Comparison of ENCODE assay signal across 10 cellular contexts in the genomic region with DNA sequence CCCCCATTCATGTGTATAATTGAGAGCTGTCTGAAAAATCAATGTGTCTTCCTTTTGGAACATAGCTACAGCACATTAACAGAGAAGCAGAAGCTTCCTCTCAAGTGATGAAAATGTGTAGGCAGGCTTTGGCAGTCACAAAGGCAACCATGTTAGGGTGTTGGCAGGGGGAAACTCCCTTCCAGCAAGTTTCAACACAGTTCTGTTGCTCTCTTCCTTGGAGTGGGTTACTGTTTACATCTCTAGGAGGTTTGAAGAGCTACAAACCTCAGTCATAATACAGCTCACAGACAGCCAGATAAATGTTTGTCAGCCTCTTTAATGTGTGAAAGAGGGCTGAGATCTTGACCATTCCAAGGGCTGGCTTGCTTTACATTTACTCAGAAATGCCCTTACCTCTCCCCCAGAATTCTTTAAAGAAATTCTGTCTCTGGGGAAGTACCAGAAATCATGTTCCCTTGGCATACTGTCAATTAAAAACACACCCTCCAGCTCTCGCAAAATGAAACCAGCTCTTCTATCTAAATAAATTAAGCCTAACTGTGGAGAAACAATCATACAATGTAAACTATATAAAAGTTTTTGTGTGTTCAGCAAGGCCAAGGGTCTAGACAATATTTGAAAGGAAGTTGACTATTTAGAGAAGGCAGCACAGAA. TPM values are rescaled to one million over a fixed set of nuclear protein-coding genes. Genes with fewer than 3 reads are reported as not detected.
DNase-seq lines count a peak whose midpoint lies in the region; ATAC-seq, FAIRE-seq and TF ChIP-seq lines count a peak whose summit lies in the region.
"Had no signal": no experiment of that assay in that cellular context is flagged by ENCODE, and none has a peak within 500 bp of the region (broad histone marks: within the 10 kb centered on the region; RNA-seq: fewer than 3 reads in every experiment).

No MANE protein-coding gene starts in this region.

- TF ChIP-seq CTCF in pancreas (IDR thresholded peaks at IDR 0.05), result no peak

- intact Hi-C loops in pancreas (cut with DNase I), result no loop called here
- intact Hi-C loops in left colon (cut with DNase I, micrococcal nuclease), result no loop called here

- no peaks in the 10 kb centered on the region for H3K27me3 ChIP-seq in pancreas

- ATAC-seq in HG02759 (IDR thresholded peaks at IDR 0.05; ENCODE audit: unreplicated experiment) (peak; percentile 61), esophagus mucosa (peak; percentile 88), pancreas (peak in 2 of 4 donors; percentile 58 to 62), left colon (no peak)

- FAIRE-seq in pancreas (lab: Jason Lieb, UNC), result peak; percentile 69

- DNase-seq in DMS79 treated with DMSO at 0.1 percent for 48 hours (lab: John Stamatoyannopoulos, UW), result peak; percentile 3
- no peak for DNase-seq in pancreas
- DNase-seq in left colon, result no peak
- DNase-seq in SKM-1 treated with dmso at 0.1 percent for 144 hours (lab: John Stamatoyannopoulos, UW; ENCODE audit: unreplicated experiment), result no peak
- no peak for DNase-seq in NCI-H2227 (lab: John Stamatoyannopoulos, UW; ENCODE audit: unreplicated experiment)
- DNase-seq: activated CD4-positive, alpha-beta T cell treated with anti-CD3 and anti-CD28 coated beads, Interleukin-2, amount 50 U/mL, for 1 hour; NCI-H2029; SHP77 treated with DMSO at 0.1 percent for 48 hours had no signal

- H3K4me1 ChIP-seq in pancreas, result no peaks in the 10 kb centered on the region

- no peaks in the 10 kb centered on the region for H3K9me3 ChIP-seq in pancreas

- 32 to 57% methylated on average over 1 of the region's 1 CpG for WGBS in pancreas, 2 donors

- no peaks in the 10 kb centered on the region for H3K36me3 ChIP-seq in pancreas

- no peak overlapping the region for H3K4me3 ChIP-seq in pancreas

- H3K27ac ChIP-seq in pancreas, result peak overlapping the region in 1 of 4 donors; percentile 27

RNA-seq across cellular contexts. Expression of gene ZBTB33, which starts 18.9 kb away (rescaled TPM):
- total RNA-seq in esophagus mucosa (10.0 TPM), pancreas (10 to 100 TPM in 1 of 6 donors, 1 to 10 TPM in 5; 5.1 to 12.0 (median 6.9) TPM), left colon (10 to 100 TPM in 1 of 2 donors, 1 to 10 TPM in 1; 9.3 to 13.4 TPM)
- polyA plus RNA-seq in pancreas, result 1 to 10 TPM; 1.7 to 4.6 TPM

RNA-seq across cellular contexts. Expression of gene TMEM255A, which starts 41.8 kb away (rescaled TPM):
- total RNA-seq in esophagus mucosa, result 0.20 TPM
- 1 to 10 TPM in 1 of 6 donors, under 1 TPM in 5; 0.05 to 1.2 (median 0.32) TPM for total RNA-seq in pancreas
- 1 to 10 TPM in 1 of 2 donors, under 1 TPM in 1; 0.23 to 1.0 TPM for polyA plus RNA-seq in pancreas
- 1 to 10 TPM in 1 of 2 donors, under 1 TPM in 1; 0.67 to 2.5 TPM for total RNA-seq in left colon
